In the genomic region with DNA sequence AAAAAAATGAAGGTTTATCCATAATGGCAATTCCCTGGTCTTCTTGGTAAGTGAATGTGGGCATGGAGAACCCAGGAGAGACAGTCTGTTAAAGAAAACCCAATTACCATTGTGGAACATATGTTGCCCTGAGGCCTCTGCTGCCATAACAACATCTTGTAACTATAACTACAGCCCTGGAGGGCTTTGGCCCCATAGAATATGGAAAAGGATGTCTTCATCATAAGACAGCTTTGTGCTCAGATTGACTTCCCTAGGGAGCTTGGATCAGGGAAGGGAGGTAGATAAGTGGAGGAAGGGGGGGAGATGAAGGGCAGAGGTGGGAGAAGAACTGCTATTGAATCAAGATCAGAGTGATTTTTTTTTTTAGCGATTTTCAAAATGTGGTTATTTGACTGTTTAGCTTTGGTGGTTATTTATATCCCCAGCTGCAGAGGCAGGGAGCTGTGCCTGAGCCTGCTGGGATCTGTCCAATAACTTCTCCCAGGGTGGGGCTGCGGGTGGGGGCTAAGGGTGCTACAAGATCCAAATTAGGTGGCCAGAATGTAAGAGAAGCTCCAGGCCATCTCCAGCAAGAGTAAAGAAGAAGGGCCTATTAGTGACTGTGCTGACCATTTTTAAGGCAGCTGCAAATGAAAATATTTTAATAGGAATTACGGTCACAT, we compare ENCODE assay signal across 1 cellular context.
TF ChIP-seq lines count a peak whose summit lies in the region.

No MANE protein-coding gene starts in this region.

TF ChIP-seq in GM23338, 12 proteins besides CTCF, POLR2A, EP300 and RAD21:
- TF ChIP-seq, protein P1, sequence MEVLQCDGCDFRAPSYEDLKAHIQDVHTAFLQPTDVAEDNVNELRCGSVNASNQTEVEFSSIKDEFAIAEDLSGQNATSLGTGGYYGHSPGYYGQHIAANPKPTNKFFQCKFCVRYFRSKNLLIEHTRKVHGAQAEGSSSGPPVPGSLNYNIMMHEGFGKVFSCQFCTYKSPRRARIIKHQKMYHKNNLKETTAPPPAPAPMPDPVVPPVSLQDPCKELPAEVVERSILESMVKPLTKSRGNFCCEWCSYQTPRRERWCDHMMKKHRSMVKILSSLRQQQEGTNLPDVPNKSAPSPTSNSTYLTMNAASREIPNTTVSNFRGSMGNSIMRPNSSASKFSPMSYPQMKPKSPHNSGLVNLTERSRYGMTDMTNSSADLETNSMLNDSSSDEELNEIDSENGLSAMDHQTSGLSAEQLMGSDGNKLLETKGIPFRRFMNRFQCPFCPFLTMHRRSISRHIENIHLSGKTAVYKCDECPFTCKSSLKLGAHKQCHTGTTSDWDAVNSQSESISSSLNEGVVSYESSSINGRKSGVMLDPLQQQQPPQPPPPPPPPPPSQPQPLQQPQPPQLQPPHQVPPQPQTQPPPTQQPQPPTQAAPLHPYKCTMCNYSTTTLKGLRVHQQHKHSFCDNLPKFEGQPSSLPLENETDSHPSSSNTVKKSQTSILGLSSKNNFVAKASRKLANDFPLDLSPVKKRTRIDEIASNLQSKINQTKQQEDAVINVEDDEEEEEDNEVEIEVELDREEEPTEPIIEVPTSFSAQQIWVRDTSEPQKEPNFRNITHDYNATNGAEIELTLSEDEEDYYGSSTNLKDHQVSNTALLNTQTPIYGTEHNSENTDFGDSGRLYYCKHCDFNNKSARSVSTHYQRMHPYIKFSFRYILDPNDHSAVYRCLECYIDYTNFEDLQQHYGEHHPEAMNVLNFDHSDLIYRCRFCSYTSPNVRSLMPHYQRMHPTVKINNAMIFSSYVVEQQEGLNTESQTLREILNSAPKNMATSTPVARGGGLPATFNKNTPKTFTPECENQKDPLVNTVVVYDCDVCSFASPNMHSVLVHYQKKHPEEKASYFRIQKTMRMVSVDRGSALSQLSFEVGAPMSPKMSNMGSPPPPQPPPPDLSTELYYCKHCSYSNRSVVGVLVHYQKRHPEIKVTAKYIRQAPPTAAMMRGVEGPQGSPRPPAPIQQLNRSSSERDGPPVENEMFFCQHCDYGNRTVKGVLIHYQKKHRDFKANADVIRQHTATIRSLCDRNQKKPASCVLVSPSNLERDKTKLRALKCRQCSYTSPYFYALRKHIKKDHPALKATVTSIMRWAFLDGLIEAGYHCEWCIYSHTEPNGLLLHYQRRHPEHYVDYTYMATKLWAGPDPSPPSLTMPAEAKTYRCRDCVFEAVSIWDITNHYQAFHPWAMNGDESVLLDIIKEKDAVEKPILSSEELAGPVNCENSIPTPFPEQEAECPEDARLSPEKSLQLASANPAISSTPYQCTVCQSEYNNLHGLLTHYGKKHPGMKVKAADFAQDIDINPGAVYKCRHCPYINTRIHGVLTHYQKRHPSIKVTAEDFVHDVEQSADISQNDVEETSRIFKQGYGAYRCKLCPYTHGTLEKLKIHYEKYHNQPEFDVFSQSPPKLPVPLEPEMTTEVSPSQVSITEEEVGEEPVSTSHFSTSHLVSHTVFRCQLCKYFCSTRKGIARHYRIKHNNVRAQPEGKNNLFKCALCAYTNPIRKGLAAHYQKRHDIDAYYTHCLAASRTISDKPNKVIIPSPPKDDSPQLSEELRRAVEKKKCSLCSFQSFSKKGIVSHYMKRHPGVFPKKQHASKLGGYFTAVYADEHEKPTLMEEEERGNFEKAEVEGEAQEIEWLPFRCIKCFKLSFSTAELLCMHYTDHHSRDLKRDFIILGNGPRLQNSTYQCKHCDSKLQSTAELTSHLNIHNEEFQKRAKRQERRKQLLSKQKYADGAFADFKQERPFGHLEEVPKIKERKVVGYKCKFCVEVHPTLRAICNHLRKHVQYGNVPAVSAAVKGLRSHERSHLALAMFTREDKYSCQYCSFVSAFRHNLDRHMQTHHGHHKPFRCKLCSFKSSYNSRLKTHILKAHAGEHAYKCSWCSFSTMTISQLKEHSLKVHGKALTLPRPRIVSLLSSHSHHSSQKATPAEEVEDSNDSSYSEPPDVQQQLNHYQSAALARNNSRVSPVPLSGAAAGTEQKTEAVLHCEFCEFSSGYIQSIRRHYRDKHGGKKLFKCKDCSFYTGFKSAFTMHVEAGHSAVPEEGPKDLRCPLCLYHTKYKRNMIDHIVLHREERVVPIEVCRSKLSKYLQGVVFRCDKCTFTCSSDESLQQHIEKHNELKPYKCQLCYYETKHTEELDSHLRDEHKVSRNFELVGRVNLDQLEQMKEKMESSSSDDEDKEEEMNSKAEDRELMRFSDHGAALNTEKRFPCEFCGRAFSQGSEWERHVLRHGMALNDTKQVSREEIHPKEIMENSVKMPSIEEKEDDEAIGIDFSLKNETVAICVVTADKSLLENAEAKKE (CRISPR knock-in tag; IDR thresholded peaks at IDR 0.05): no peak
- TF ChIP-seq NANOG (IDR thresholded peaks at IDR 0.05; ENCODE audit: borderline replicate concordance) (no peak), ZNF114 (CRISPR knock-in tag; IDR thresholded peaks at IDR 0.05) (no peak), EZH2 (IDR thresholded peaks at IDR 0.05; ENCODE audit: low read depth, unreplicated experiment) (no peak), POLR2AphosphoS5 (IDR thresholded peaks at IDR 0.05; ENCODE audit: low read depth) (no peak), ZNF331 (CRISPR knock-in tag; IDR thresholded peaks at IDR 0.05; ENCODE audit: low read depth) (no peak), EZH2phosphoT487 (IDR thresholded peaks at IDR 0.05; ENCODE audit: unreplicated experiment) (no peak), JUNB (IDR thresholded peaks at IDR 0.05; ENCODE audit: unreplicated experiment) (no peak), STAT1 (IDR thresholded peaks at IDR 0.05; ENCODE audit: unreplicated experiment) (no peak), CREB1 (CRISPR knock-in tag; IDR thresholded peaks at IDR 0.05; ENCODE audit: low read depth) (no peak)
- TF ChIP-seq, protein P2, sequence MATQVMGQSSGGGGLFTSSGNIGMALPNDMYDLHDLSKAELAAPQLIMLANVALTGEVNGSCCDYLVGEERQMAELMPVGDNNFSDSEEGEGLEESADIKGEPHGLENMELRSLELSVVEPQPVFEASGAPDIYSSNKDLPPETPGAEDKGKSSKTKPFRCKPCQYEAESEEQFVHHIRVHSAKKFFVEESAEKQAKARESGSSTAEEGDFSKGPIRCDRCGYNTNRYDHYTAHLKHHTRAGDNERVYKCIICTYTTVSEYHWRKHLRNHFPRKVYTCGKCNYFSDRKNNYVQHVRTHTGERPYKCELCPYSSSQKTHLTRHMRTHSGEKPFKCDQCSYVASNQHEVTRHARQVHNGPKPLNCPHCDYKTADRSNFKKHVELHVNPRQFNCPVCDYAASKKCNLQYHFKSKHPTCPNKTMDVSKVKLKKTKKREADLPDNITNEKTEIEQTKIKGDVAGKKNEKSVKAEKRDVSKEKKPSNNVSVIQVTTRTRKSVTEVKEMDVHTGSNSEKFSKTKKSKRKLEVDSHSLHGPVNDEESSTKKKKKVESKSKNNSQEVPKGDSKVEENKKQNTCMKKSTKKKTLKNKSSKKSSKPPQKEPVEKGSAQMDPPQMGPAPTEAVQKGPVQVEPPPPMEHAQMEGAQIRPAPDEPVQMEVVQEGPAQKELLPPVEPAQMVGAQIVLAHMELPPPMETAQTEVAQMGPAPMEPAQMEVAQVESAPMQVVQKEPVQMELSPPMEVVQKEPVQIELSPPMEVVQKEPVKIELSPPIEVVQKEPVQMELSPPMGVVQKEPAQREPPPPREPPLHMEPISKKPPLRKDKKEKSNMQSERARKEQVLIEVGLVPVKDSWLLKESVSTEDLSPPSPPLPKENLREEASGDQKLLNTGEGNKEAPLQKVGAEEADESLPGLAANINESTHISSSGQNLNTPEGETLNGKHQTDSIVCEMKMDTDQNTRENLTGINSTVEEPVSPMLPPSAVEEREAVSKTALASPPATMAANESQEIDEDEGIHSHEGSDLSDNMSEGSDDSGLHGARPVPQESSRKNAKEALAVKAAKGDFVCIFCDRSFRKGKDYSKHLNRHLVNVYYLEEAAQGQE (IDR thresholded peaks at IDR 0.05; ENCODE audit: unreplicated experiment): no peak
- TF ChIP-seq, protein P3, sequence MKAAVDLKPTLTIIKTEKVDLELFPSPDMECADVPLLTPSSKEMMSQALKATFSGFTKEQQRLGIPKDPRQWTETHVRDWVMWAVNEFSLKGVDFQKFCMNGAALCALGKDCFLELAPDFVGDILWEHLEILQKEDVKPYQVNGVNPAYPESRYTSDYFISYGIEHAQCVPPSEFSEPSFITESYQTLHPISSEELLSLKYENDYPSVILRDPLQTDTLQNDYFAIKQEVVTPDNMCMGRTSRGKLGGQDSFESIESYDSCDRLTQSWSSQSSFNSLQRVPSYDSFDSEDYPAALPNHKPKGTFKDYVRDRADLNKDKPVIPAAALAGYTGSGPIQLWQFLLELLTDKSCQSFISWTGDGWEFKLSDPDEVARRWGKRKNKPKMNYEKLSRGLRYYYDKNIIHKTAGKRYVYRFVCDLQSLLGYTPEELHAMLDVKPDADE (IDR thresholded peaks at IDR 0.05): no peak
